17 cellular contexts compared by ENCODE assay signal in genomic region chr5:71882826-71883744, GRCh38.
A peak's percentile ranks its signal among the peaks of the same experiment; 100 is the strongest.
DNase-seq lines count a peak whose midpoint lies in the region; ATAC-seq and TF ChIP-seq lines count a peak whose summit lies in the region.
"Had no signal": no experiment of that assay in that cellular context is flagged by ENCODE, and none has a peak within 500 bp of the region (broad histone marks: within the 10 kb centered on the region; RNA-seq: fewer than 3 reads in every experiment).

No MANE protein-coding gene starts in this region.

- no peak overlapping the region for H3K27ac Mint-ChIP-seq in CD4-positive, alpha-beta memory T cell
- H3K27ac Mint-ChIP-seq: activated naive CD4-positive, alpha-beta T cell treated with anti-CD3 and anti-CD28 coated beads, Interleukin-2, amount 50 U/mL, for 24 hours; stimulated activated naive B cell treated with anti-CD40 and anti-IgM and Interleukin-4, amounts not matched to agents 10 μg/mL and 1 μg/mL and 100 μg/mL, for 72 hours had no signal

- H3K27me3 ChIP-seq in right atrium auricular region, result no peaks in the 10 kb centered on the region
- H3K27me3 ChIP-seq in CD4-positive, alpha-beta memory T cell (ENCODE audit: insufficient read depth, low read length), result no peaks in the 10 kb centered on the region
- H3K27me3 ChIP-seq: colonic mucosa, gastrocnemius medialis, left lung, neutrophil had no signal

- CTCF ChIA-PET in HEK293 (lab: Yijun Ruan, JAX), result interaction anchor here (0.6 to 0.7 kb wide), 2 partner anchors 397 to 425 kb away, joined by 3 to 5 read pairs; no protein-coding TSS in a partner anchor
- CTCF ChIA-PET in CD4-positive, alpha-beta memory T cell (lab: Charles Lee; ENCODE audit: partially characterized antibody), result interaction anchor here (0.7 kb wide), 1 partner anchor 46 kb away, joined by 3 read pairs; no protein-coding TSS in a partner anchor

- no peak overlapping the region for H3K4me3 ChIP-seq in HEK293 (ENCODE audit: low read depth, low read length)
- no peak overlapping the region for H3K4me3 ChIP-seq in right atrium auricular region
- H3K4me3 ChIP-seq in CD4-positive, alpha-beta memory T cell (ENCODE audit: low read length in 2 of 2), result no peak overlapping the region
- H3K4me3 ChIP-seq: colonic mucosa, gastrocnemius medialis, left lung, PC-9 had no signal

- H3K4me1 ChIP-seq in HEK293 (ENCODE audit: control insufficient read depth, insufficient read depth, low read length) (peaks cover 5% of the 10 kb centered on the region; the same call in 1 of the 2 replicates), right atrium auricular region (peaks cover 2 to 14% of the 10 kb centered on the region in 2 donors)
- H3K4me1 ChIP-seq in CD4-positive, alpha-beta memory T cell (ENCODE audit: insufficient read depth, low read length), result no peaks in the 10 kb centered on the region
- H3K4me1 ChIP-seq: colonic mucosa, gastrocnemius medialis, left lung had no signal

- TF ChIP-seq CTCF in AG09319 (IDR thresholded peaks at IDR 0.05; ENCODE audit: low read depth, low read length) (no peak), HEK293 (tag by site-specific recombination; IDR thresholded peaks at IDR 0.05) (no peak), right atrium auricular region (IDR thresholded peaks at IDR 0.05) (no peak)

- no peaks in the 10 kb centered on the region for H3K36me3 ChIP-seq in HEK293 (ENCODE audit: control insufficient read depth in 2 of 2, insufficient read depth in 1 of 2, low read length in 2 of 2)
- no peaks in the 10 kb centered on the region for H3K36me3 ChIP-seq in right atrium auricular region
- H3K36me3 ChIP-seq in CD4-positive, alpha-beta memory T cell (ENCODE audit: insufficient read depth, low read length), result no peaks in the 10 kb centered on the region
- H3K36me3 ChIP-seq: colonic mucosa, gastrocnemius medialis, left lung, neutrophil had no signal

- POLR2A ChIA-PET in HEK293 (lab: Yijun Ruan, JAX), result interaction anchor here (0.6 kb wide), 1 partner anchor 1278 kb away, joined by 3 read pairs; no protein-coding TSS in a partner anchor
- POLR2A ChIA-PET in CD4-positive, alpha-beta memory T cell (lab: Charles Lee; ENCODE audit: partially characterized antibody), result no interaction called here

- H3K9me3 Mint-ChIP-seq in CD4-positive, alpha-beta memory T cell, result peaks cover 0 to 3% (median 0%) of the 10 kb centered on the region in 8 donors

- no peaks in the 10 kb centered on the region for H3K9me3 ChIP-seq in HEK293 (ENCODE audit: control insufficient read depth, insufficient read depth, low read depth, low read length)
- H3K9me3 ChIP-seq in right atrium auricular region, result no peaks in the 10 kb centered on the region
- no peaks in the 10 kb centered on the region for H3K9me3 ChIP-seq in CD4-positive, alpha-beta memory T cell (ENCODE audit: control insufficient read depth in 1 of 2, low read length in 2 of 2)
- H3K9me3 ChIP-seq: colonic mucosa, gastrocnemius medialis, left lung, neutrophil had no signal

- H3K36me3 Mint-ChIP-seq in CD4-positive, alpha-beta memory T cell, result no peaks in the 10 kb centered on the region
- H3K36me3 Mint-ChIP-seq: activated naive CD4-positive, alpha-beta T cell treated with anti-CD3 and anti-CD28 coated beads, Interleukin-2, amount 50 U/mL, for 24 hours; stimulated activated naive B cell treated with anti-CD40 and anti-IgM and Interleukin-4, amounts not matched to agents 10 μg/mL and 1 μg/mL and 100 μg/mL, for 72 hours had no signal

- H3K27ac ChIP-seq in HEK293 (ENCODE audit: extremely low read depth, low read depth, low read length), result no peak overlapping the region
- H3K27ac ChIP-seq in right atrium auricular region, result peak overlapping the region; percentile 54 to 66
- H3K27ac ChIP-seq in CD4-positive, alpha-beta memory T cell (ENCODE audit: low read depth, low read length), result no peak overlapping the region
- H3K27ac ChIP-seq: colonic mucosa, gastrocnemius medialis, left lung, neutrophil, PC-9 had no signal

- ATAC-seq in left lobe of liver, result no peak
- ATAC-seq in GM21576 (IDR thresholded peaks at IDR 0.05; ENCODE audit: unreplicated experiment), result no peak
- ATAC-seq: gastrocnemius medialis; HepG2; left lung; stimulated activated naive B cell treated with anti-CD40 and anti-IgM and Interleukin-4, amounts not matched to agents 10 μg/mL and 1 μg/mL and 100 μg/mL, for 72 hours had no signal

- intact Hi-C loops in CD4-positive, alpha-beta memory T cell (cut with micrococcal nuclease), result no loop called here

- peak; percentile 28 for DNase-seq in AG09319 (ENCODE audit: extremely low read depth, low read depth)
- DNase-seq in astrocyte of the hippocampus (ENCODE audit: low read depth, low spot score), result peak; percentile 41
- DNase-seq in right atrium auricular region (ENCODE audit: low spot score), result no peak
- DNase-seq in HK-2 (ENCODE audit: unreplicated experiment), result no peak
- DNase-seq in CD4-positive, alpha-beta memory T cell, result no peak
- DNase-seq in left lobe of liver (ENCODE audit: low spot score), result no peak
- DNase-seq: colonic mucosa; gastrocnemius medialis; left lung; NCI-H2081; stimulated activated naive B cell treated with anti-CD40 and anti-IgM and Interleukin-4, amounts not matched to agents 10 μg/mL and 1 μg/mL and 100 μg/mL, for 72 hours had no signal

- peaks cover 1 to 7% of the 10 kb centered on the region in 2 donors for H3K27me3 Mint-ChIP-seq in CD4-positive, alpha-beta memory T cell
- H3K27me3 Mint-ChIP-seq: activated naive CD4-positive, alpha-beta T cell treated with anti-CD3 and anti-CD28 coated beads, Interleukin-2, amount 50 U/mL, for 24 hours had no signal

- H3K4me3 Mint-ChIP-seq in CD4-positive, alpha-beta memory T cell, result no peak overlapping the region
- H3K4me3 Mint-ChIP-seq: activated naive CD4-positive, alpha-beta T cell treated with anti-CD3 and anti-CD28 coated beads, Interleukin-2, amount 50 U/mL, for 24 hours; stimulated activated naive B cell treated with anti-CD40 and anti-IgM and Interleukin-4, amounts not matched to agents 10 μg/mL and 1 μg/mL and 100 μg/mL, for 72 hours had no signal

- peaks cover 1 to 4% (median 3%) of the 10 kb centered on the region in 4 donors for H3K4me1 Mint-ChIP-seq in CD4-positive, alpha-beta memory T cell

TF ChIP-seq in HEK293, 187 proteins besides CTCF, POLR2A, EP300 and RAD21:
- TF ChIP-seq ZNF211 (tag by site-specific recombination; IDR thresholded peaks at IDR 0.05; ENCODE audit: low read depth), result no peak
- TF ChIP-seq ZNF660 (tag by site-specific recombination; IDR thresholded peaks at IDR 0.05), result peak; percentile 90
- TF ChIP-seq ZNF623 (tag by site-specific recombination; IDR thresholded peaks at IDR 0.05), result peak; percentile 80
- TF ChIP-seq OSR2 (tag by site-specific recombination; IDR thresholded peaks at IDR 0.05), result peak; percentile 46; the same call in 1 of the 2 replicates
- no peak for TF ChIP-seq ZBTB1 (tag by site-specific recombination; IDR thresholded peaks at IDR 0.05)
- TF ChIP-seq ZNF776 (tag by site-specific recombination; IDR thresholded peaks at IDR 0.05; ENCODE audit: borderline replicate concordance), result no peak
- peak; percentile 85 for TF ChIP-seq GLIS1 (tag by site-specific recombination; IDR thresholded peaks at IDR 0.05)
- TF ChIP-seq ZIC2 (tag by site-specific recombination; IDR thresholded peaks at IDR 0.05), result 0 out of 2 replicates have a peak, but pooled peaks have one; percentile 21
- no peak for TF ChIP-seq KLF1 (tag by site-specific recombination; IDR thresholded peaks at IDR 0.05)
- TF ChIP-seq ZBTB20 (tag by site-specific recombination; IDR thresholded peaks at IDR 0.05), result peak; percentile 94
- TF ChIP-seq ZFP69B (tag by site-specific recombination; IDR thresholded peaks at IDR 0.05), result peak; percentile 50; the same call in 1 of the 2 replicates
- TF ChIP-seq ZNF692 (tag by site-specific recombination; IDR thresholded peaks at IDR 0.05), result peak; percentile 88
- peak; percentile 90 for TF ChIP-seq ZSCAN4 (tag by site-specific recombination; IDR thresholded peaks at IDR 0.05)
- no peak for TF ChIP-seq ZNF449 (tag by site-specific recombination; IDR thresholded peaks at IDR 0.05)
- TF ChIP-seq ZNF248 (tag by site-specific recombination; IDR thresholded peaks at IDR 0.05), result no peak
TF ChIP-seq in HEK293: peak in this region for 9.

Comparison
In these comparisons a context has a peak if more than half of its experiments do, and no peak if none do; other contexts are left out.
1. DNase-seq: peak in AG09319 (single experiment) and astrocyte of the hippocampus (single experiment); none in right atrium auricular region (single experiment), HK-2 (single experiment), CD4-positive, alpha-beta memory T cell (0 of 5) and left lobe of liver (single experiment).
2. H3K27ac ChIP-seq: peak in right atrium auricular region (2 of 2); none in HEK293 (single experiment) and CD4-positive, alpha-beta memory T cell (single experiment).